In genomic region chr10:69181433-69181832, GRCh38 we compare ENCODE assay signal across 9 cellular contexts. TPM values are rescaled to one million over a fixed set of nuclear protein-coding genes. Genes with fewer than 3 reads are reported as not detected.
DNase-seq lines count a peak whose midpoint lies in the region; ATAC-seq, FAIRE-seq and TF ChIP-seq lines count a peak whose summit lies in the region.
"Had no signal": no experiment of that assay in that cellular context is flagged by ENCODE, and none has a peak within 500 bp of the region (broad histone marks: within the 10 kb centered on the region; RNA-seq: fewer than 3 reads in every experiment).

No MANE protein-coding gene starts in this region.

- H3K27me3 ChIP-seq in SJCRH30 (no peaks in the 10 kb centered on the region), esophagus muscularis mucosa (no peaks in the 10 kb centered on the region), psoas muscle (ENCODE audit: insufficient read depth in 3 of 3, low read length in 2 of 3) (no peaks in the 10 kb centered on the region)
- H3K27me3 ChIP-seq: gastroesophageal sphincter had no signal

- H3K36me3 ChIP-seq in SJCRH30: no peaks in the 10 kb centered on the region; the same call in 1 of the 2 replicates
- peaks cover 9 to 30% (median 14%) of the 10 kb centered on the region in 4 donors for H3K36me3 ChIP-seq in esophagus muscularis mucosa
- H3K36me3 ChIP-seq in psoas muscle (ENCODE audit: insufficient read depth in 1 of 2, low read depth in 1 of 2): peaks cover 5 to 29% of the 10 kb centered on the region in 2 donors

- no peak for DNase-seq in GM12864 (ENCODE audit: low read depth)
- no peak for DNase-seq in SJCRH30
- DNase-seq in esophagus muscularis mucosa (ENCODE audit: extremely low spot score): no peak
- DNase-seq in psoas muscle: no peak
- DNase-seq in mesenteric fat pad (ENCODE audit: low spot score): no peak
- no peak for DNase-seq in HTR-8/SVneo (ENCODE audit: insufficient read length, low spot score)
- no peak for DNase-seq in omental fat pad (ENCODE audit: low spot score)

- no peak for TF ChIP-seq POLR2A in esophagus muscularis mucosa (IDR thresholded peaks at IDR 0.05; ENCODE audit: low read depth)

- H3K4me1 ChIP-seq in SJCRH30: no peaks in the 10 kb centered on the region
- H3K4me1 ChIP-seq in esophagus muscularis mucosa: peaks cover 31 to 38% (median 33%) of the 10 kb centered on the region in 4 donors
- peaks cover 33% of the 10 kb centered on the region for H3K4me1 ChIP-seq in psoas muscle

- TF ChIP-seq CTCF in GM12864 (IDR thresholded peaks at IDR 0.05; ENCODE audit: low read depth, low read length, missing control alignments) (no peak), esophagus muscularis mucosa (IDR thresholded peaks at IDR 0.05) (no peak), psoas muscle (IDR thresholded peaks at IDR 0.05) (no peak), omental fat pad (IDR thresholded peaks at IDR 0.05) (no peak)

- H3K9me3 ChIP-seq in SJCRH30 (replicated peaks) (no peaks in the 10 kb centered on the region), esophagus muscularis mucosa (no peaks in the 10 kb centered on the region), psoas muscle (no peaks in the 10 kb centered on the region)
- H3K9me3 ChIP-seq: gastroesophageal sphincter had no signal

- ATAC-seq in psoas muscle: no peak
- ATAC-seq in GM21717 (IDR thresholded peaks at IDR 0.05; ENCODE audit: unreplicated experiment): no peak
- ATAC-seq in omental fat pad (ENCODE audit: low FRiP score): no peak
- ATAC-seq: gastroesophageal sphincter had no signal

- FAIRE-seq in HTR-8/SVneo (lab: Jason Lieb, UNC): no peak

- intact Hi-C loops in esophagus muscularis mucosa (cut with DNase I): loop anchor here (5.0 to 10.0 kb wide), 2 partner anchors 59 to 197 kb away; partner anchors contain the start of genes KIFBP and VPS26A
- intact Hi-C loops in psoas muscle (cut with DNase I): no loop called here

- H3K27ac ChIP-seq in SJCRH30: no peak overlapping the region
- H3K27ac ChIP-seq in esophagus muscularis mucosa (replicated peaks in 1 of 4): peak overlapping the region in 2 of 4 donors; percentile 85 to 89
- peak overlapping the region; percentile 93 for H3K27ac ChIP-seq in psoas muscle

- H3K4me3 ChIP-seq in GM12864 (ENCODE audit: low read depth, low read length): peak overlapping the region; percentile 100; the same call in 1 of the 2 replicates
- H3K4me3 ChIP-seq in SJCRH30: peak overlapping the region; percentile 94
- peak overlapping the region; percentile 75 to 97 (median 84) for H3K4me3 ChIP-seq in esophagus muscularis mucosa
- peak overlapping the region; percentile 98 for H3K4me3 ChIP-seq in psoas muscle

- no peak for TF ChIP-seq EP300 in esophagus muscularis mucosa (IDR thresholded peaks at IDR 0.05)

- 71% methylated on average over 1 of the region's 1 CpG for WGBS in esophagus muscularis mucosa
- WGBS in psoas muscle, 3 donors: 51 to 78% (median 74%) methylated on average over 1 of the region's 1 CpG

RNA-seq across cellular contexts. Expression of gene SUPV3L1, which starts 1.4 kb away (rescaled TPM):
- total RNA-seq in SJCRH30 (2014; rRNA removed; shearing (Covaris generic)): 38.8 and 43.4 TPM in 2 replicates
- total RNA-seq in esophagus muscularis mucosa: 10 to 100 TPM; 15.4 to 21.9 (median 20.4) TPM
- 10 to 100 TPM; 33.9 to 56.4 (median 43.8) TPM for total RNA-seq in psoas muscle
- polyA plus RNA-seq in psoas muscle: 10 to 100 TPM; 50.6 to 55.6 (median 53.4) TPM
- 27.0 TPM for total RNA-seq in mesenteric fat pad
- 10 to 100 TPM; 13.7 to 50.6 (median 22.0) TPM for total RNA-seq in omental fat pad

RNA-seq across cellular contexts. Expression of gene HKDC1, which starts 38.7 kb away (rescaled TPM):
- total RNA-seq in SJCRH30 (2014; rRNA removed; shearing (Covaris generic)): 0.06 and 0.08 TPM in 2 replicates
- total RNA-seq in esophagus muscularis mucosa (1 to 10 TPM in 1 of 4 donors, under 1 TPM in 2, not detected in 1; 0.06 to 1.5 (median 0.17) TPM), psoas muscle (not detected), mesenteric fat pad (0.10 TPM), omental fat pad (under 1 TPM in 2 of 4 donors, not detected in 2; 0.13 to 0.46 TPM)
- under 1 TPM in 2 of 3 donors, not detected in 1; 0.03 TPM for polyA plus RNA-seq in psoas muscle

RNA-seq across cellular contexts. Expression of gene VPS26A, which starts 57.5 kb away (rescaled TPM):
- total RNA-seq in SJCRH30 (2014; rRNA removed; shearing (Covaris generic)): 19.6 and 25.3 TPM in 2 replicates
- total RNA-seq in esophagus muscularis mucosa (10 to 100 TPM; 31.8 to 47.3 (median 38.4) TPM), psoas muscle (10 to 100 TPM; 25.2 to 41.1 (median 39.2) TPM), mesenteric fat pad (63.0 TPM), omental fat pad (10 to 100 TPM; 35.5 to 46.8 (median 37.1) TPM)
- 10 to 100 TPM; 23.4 to 62.8 (median 36.5) TPM for polyA plus RNA-seq in psoas muscle
